In genomic region chr16:84169765-84170310, GRCh38 we compare ENCODE assay signal across 24 cellular contexts. TPM values are rescaled to one million over a fixed set of nuclear protein-coding genes. Genes with fewer than 3 reads are reported as not detected.
DNase-seq lines count a peak whose midpoint lies in the region; ATAC-seq, FAIRE-seq and TF ChIP-seq lines count a peak whose summit lies in the region.
"Had no signal": no experiment of that assay in that cellular context is flagged by ENCODE, and none has a peak within 500 bp of the region (broad histone marks: within the 10 kb centered on the region; RNA-seq: fewer than 3 reads in every experiment).

No MANE protein-coding gene starts in this region.

- peak overlapping the region; percentile 48 for H3K27ac Mint-ChIP-seq in stimulated activated naive B cell treated with anti-CD40 and anti-IgM and Interleukin-4, amounts not matched to agents 10 μg/mL and 1 μg/mL and 100 μg/mL, for 72 hours
- H3K27ac Mint-ChIP-seq in activated naive CD4-positive, alpha-beta T cell treated with anti-CD3 and anti-CD28 coated beads, Interleukin-2, amount 10 ng/mL, durations not matched to agents 7 days and 5 days = no peak overlapping the region

- H3K9me3 Mint-ChIP-seq in stimulated activated naive B cell treated with anti-CD40 and anti-IgM and Interleukin-4, amounts not matched to agents 10 μg/mL and 1 μg/mL and 100 μg/mL, for 72 hours = no peaks in the 10 kb centered on the region
- H3K9me3 Mint-ChIP-seq in activated naive CD4-positive, alpha-beta T cell treated with anti-CD3 and anti-CD28 coated beads, Interleukin-2, amount 10 ng/mL, durations not matched to agents 7 days and 5 days = no peaks in the 10 kb centered on the region
- H3K9me3 Mint-ChIP-seq: CD4-positive, alpha-beta memory T cell had no signal

- H4K20me1 ChIP-seq in K562 (replicated peaks; ENCODE audit: control insufficient read depth, insufficient read depth, low read length) = no peaks in the 10 kb centered on the region
- H4K20me1 ChIP-seq: BLaER1 had no signal

- H3K9ac ChIP-seq in K562 (ENCODE audit: insufficient read depth in 1 of 2, low read depth in 2 of 2, low read length in 2 of 2) = peak overlapping the region in 1 of 2 experiments; percentile 36; a peak in 1 of 4 replicates
- H3K9ac ChIP-seq: BLaER1, GM23248 had no signal

- H3K27me3 Mint-ChIP-seq in stimulated activated naive B cell treated with anti-CD40 and anti-IgM and Interleukin-4, amounts not matched to agents 10 μg/mL and 1 μg/mL and 100 μg/mL, for 72 hours = peaks cover 27 to 40% of the 10 kb centered on the region in 2 donors
- H3K27me3 Mint-ChIP-seq in activated naive CD4-positive, alpha-beta T cell treated with anti-CD3 and anti-CD28 coated beads, Interleukin-2, amount 10 ng/mL, durations not matched to agents 7 days and 5 days = peaks cover 32% of the 10 kb centered on the region

- TF ChIP-seq CTCF in heart left ventricle (IDR thresholded peaks at IDR 0.05) (no peak), K562 (IDR thresholded peaks at IDR 0.05 in 2 of 3, conservative IDR thresholded peaks at IDR 0.05 in 1 of 3; ENCODE audit: insufficient read depth in 2 of 3, low read depth in 1 of 3, low read length in 3 of 3) (peak in 1 of 3 experiments; percentile 15; a peak in 1 of 6 replicates)

- H3K9me3 ChIP-seq in heart left ventricle (no peaks in the 10 kb centered on the region), K562 (replicated peaks; ENCODE audit: control insufficient read depth, insufficient read depth, low read depth, low read length) (no peaks in the 10 kb centered on the region)
- H3K9me3 ChIP-seq: BLaER1 had no signal

- H3K4me3 ChIP-seq in heart left ventricle (no peak overlapping the region), K562 (no peak overlapping the region)
- H3K4me3 ChIP-seq: BLaER1, GM23248 had no signal

- no peaks in the 10 kb centered on the region for H3K9me1 ChIP-seq in K562 (ENCODE audit: control insufficient read depth, insufficient read depth, low read length)

- H3K27me3 ChIP-seq in heart left ventricle (peaks cover 0 to 5% (median 0%) of the 10 kb centered on the region in 9 donors), K562 (ENCODE audit: control insufficient read depth in 2 of 2, insufficient read depth in 2 of 2, low read length in 2 of 2) (peaks cover 31 to 55% of the 10 kb centered on the region in 2 experiments)
- H3K27me3 ChIP-seq: BLaER1 had no signal

- peak overlapping the region; percentile 34; the same call in 1 of the 2 replicates for H2AFZ ChIP-seq in K562 (ENCODE audit: low read depth, low read length)
- H2AFZ ChIP-seq: GM23248 had no signal

- TF ChIP-seq EP300 in K562 (IDR thresholded peaks at IDR 0.05; ENCODE audit: low read length) = no peak

- no peak for FAIRE-seq in K562 (lab: Jason Lieb, UNC)
- FAIRE-seq: GM12892, GM18507, H54, HTR-8/SVneo had no signal

- no peak overlapping the region; the same call in 1 of the 2 replicates for H3K4me2 ChIP-seq in K562 (ENCODE audit: insufficient read depth, low read length)
- H3K4me2 ChIP-seq: BLaER1 had no signal

- H3K4me1 ChIP-seq in heart left ventricle (peaks cover 0 to 3% (median 0%) of the 10 kb centered on the region in 12 donors), K562 (replicated peaks in 1 of 2; ENCODE audit: control insufficient read depth in 2 of 2, insufficient read depth in 2 of 2, low read length in 2 of 2) (peaks cover 2 to 12% of the 10 kb centered on the region in 2 experiments; a peak in 3 of 5 replicates)

- H3K36me3 Mint-ChIP-seq in stimulated activated naive B cell treated with anti-CD40 and anti-IgM and Interleukin-4, amounts not matched to agents 10 μg/mL and 1 μg/mL and 100 μg/mL, for 72 hours = no peaks in the 10 kb centered on the region
- no peaks in the 10 kb centered on the region for H3K36me3 Mint-ChIP-seq in activated naive CD4-positive, alpha-beta T cell treated with anti-CD3 and anti-CD28 coated beads, Interleukin-2, amount 10 ng/mL, durations not matched to agents 7 days and 5 days
- H3K36me3 Mint-ChIP-seq: CD14-positive monocyte; CD4-positive, alpha-beta memory T cell had no signal

- POLR2A ChIA-PET in K562 (lab: Yijun Ruan, JAX) = interaction anchor here (0.7 to 1.3 kb wide), 9 partner anchors 9 to 53 kb away, joined by 3 to 4 read pairs (median 3); partner anchors contain the start of genes MBTPS1 and TAF1C

- TF ChIP-seq POLR2A in heart left ventricle (IDR thresholded peaks at IDR 0.05) = no peak
- TF ChIP-seq POLR2A in K562 (conservative IDR thresholded peaks at IDR 0.05) = no peak

- H3K27ac ChIP-seq in heart left ventricle (no peak overlapping the region), K562 (ENCODE audit: extremely low read depth, low read depth, low read length) (no peak overlapping the region), caudate nucleus (ENCODE audit: low read depth, low read length) (no peak overlapping the region)
- H3K27ac ChIP-seq: 22Rv1, BLaER1, GM23248 had no signal

- no peaks in the 10 kb centered on the region for H3K4me1 Mint-ChIP-seq in stimulated activated naive B cell treated with anti-CD40 and anti-IgM and Interleukin-4, amounts not matched to agents 10 μg/mL and 1 μg/mL and 100 μg/mL, for 72 hours
- H3K4me1 Mint-ChIP-seq in activated naive CD4-positive, alpha-beta T cell treated with anti-CD3 and anti-CD28 coated beads, Interleukin-2, amount 10 ng/mL, durations not matched to agents 7 days and 5 days = no peaks in the 10 kb centered on the region
- H3K4me1 Mint-ChIP-seq: CD4-positive, alpha-beta memory T cell had no signal

- no peaks in the 10 kb centered on the region for H3K36me3 ChIP-seq in heart left ventricle
- H3K36me3 ChIP-seq in K562 (ENCODE audit: control insufficient read depth, insufficient read depth, low read length) = no peaks in the 10 kb centered on the region
- H3K36me3 ChIP-seq: BLaER1 had no signal

- no peaks in the 10 kb centered on the region for H3K79me2 ChIP-seq in K562 (ENCODE audit: control insufficient read depth, insufficient read depth, low read length)

- 76 to 86% (median 77%) methylated on average over 11 of the region's 11 CpGs for WGBS in heart left ventricle, 4 donors
- 11% methylated on average over 11 of the region's 11 CpGs for WGBS in K562 (ENCODE audit: insufficient coverage, low coverage, missing lambda C conversion rate)

- CTCF ChIA-PET in K562 (lab: Yijun Ruan, JAX; ENCODE audit: low intra/inter-chr PET ratio) = interaction anchor here (0.6 kb wide), 2 partner anchors 192 to 308 kb away, joined by 3 to 4 read pairs; no protein-coding TSS in a partner anchor
- CTCF ChIA-PET in activated naive CD4-positive, alpha-beta T cell treated with anti-CD3 and anti-CD28 coated beads, Interleukin-2, amount 10 ng/mL, durations not matched to agents 7 days and 5 days (lab: Charles Lee) = interaction anchor here (1.0 to 10.5 kb wide), 2 partner anchors 17 to 82 kb away, joined by 3 to 123 read pairs; partner anchors contain the start of gene TAF1C

- H3K4me3 Mint-ChIP-seq in stimulated activated naive B cell treated with anti-CD40 and anti-IgM and Interleukin-4, amounts not matched to agents 10 μg/mL and 1 μg/mL and 100 μg/mL, for 72 hours = no peak overlapping the region
- no peak overlapping the region for H3K4me3 Mint-ChIP-seq in activated naive CD4-positive, alpha-beta T cell treated with anti-CD3 and anti-CD28 coated beads, Interleukin-2, amount 10 ng/mL, durations not matched to agents 7 days and 5 days
- H3K4me3 Mint-ChIP-seq: CD14-positive monocyte; CD4-positive, alpha-beta memory T cell had no signal

- ATAC-seq in Right ventricle myocardium inferior = no peak
- no peak for ATAC-seq in heart left ventricle
- peak; percentile 51 for ATAC-seq in K562
- ATAC-seq in stimulated activated naive B cell treated with anti-CD40 and anti-IgM and Interleukin-4, amounts not matched to agents 10 μg/mL and 1 μg/mL and 100 μg/mL, for 72 hours (replicated peaks) = no peak
- ATAC-seq in HG02885 (IDR thresholded peaks at IDR 0.05; ENCODE audit: poor library complexity, unreplicated experiment) = no peak

- DNase-seq in Right ventricle myocardium inferior (ENCODE audit: missing footprints) = peak; percentile 13
- no peak for DNase-seq in heart left ventricle
- DNase-seq in K562 (ENCODE audit: extremely low read depth in 1 of 4, low spot score in 3 of 4) = no peak
- peak; percentile 50 for DNase-seq in islet precursor cell
- DNase-seq in stimulated activated naive B cell treated with anti-CD40 and anti-IgM and Interleukin-4, amounts not matched to agents 10 μg/mL and 1 μg/mL and 100 μg/mL, for 72 hours = no peak
- DNase-seq in activated naive CD4-positive, alpha-beta T cell treated with anti-CD3 and anti-CD28 coated beads, Interleukin-2, amount 10 ng/mL, durations not matched to agents 7 days and 5 days = no peak
- no peak for DNase-seq in caudate nucleus (lab: John Stamatoyannopoulos, UW)
- DNase-seq: CD4-positive, alpha-beta memory T cell; DMS153; DMS79; GDM1; GM23248; HCEC 1CT had no signal

- intact Hi-C loops in Right ventricle myocardium inferior (cut with DNase I) (no loop called here), heart left ventricle (cut with DNase I) (loop anchor here in 2 of 10 donors (5.0 to 10.0 kb wide), 3 partner anchors 88 to 215 kb away; partner anchors contain the start of genes NECAB2 (in 1 of the 2) and OSGIN1 (in 1 of the 2)), K562 (cut with micrococcal nuclease) (no loop called here)

- in situ Hi-C loops in K562 (cut with MboI) = loop anchor here (5.0 kb wide), 1 partner anchor 88 kb away; no protein-coding TSS in a partner anchor

- no TSS peak for BruUV-seq in K562 (replicated peaks; lab: Mats Ljungman, UMichigan)

- peak in 1 of 2 experiments; percentile 23; a peak in 1 of 4 replicates for TF ChIP-seq RAD21 in K562 (CRISPR knock-in tag; conservative IDR thresholded peaks at IDR 0.05 in 1 of 2, IDR thresholded peaks at IDR 0.05 in 1 of 2)

RNA-seq across cellular contexts. Expression of gene TAF1C, which starts 17.0 kb away (rescaled TPM):
- total RNA-seq in Right ventricle myocardium inferior (26.5 TPM), heart left ventricle (10 to 100 TPM; 16.3 to 24.3 (median 21.8) TPM), K562 (2014; rRNA removed) (26.2 and 43.0 TPM in 2 replicates), K562 (2014; rRNA removed; fragmentation: Illumina TruSeq; extraction: Trizol) (7.9 and 9.8 TPM in 2 replicates), K562 (2015; rRNA removed; fragmentation: Illumina TruSeq; extraction: Trizol) (22.3 and 23.0 TPM in 2 replicates), K562 (2021) (46.6 and 55.0 TPM in 2 replicates)
- polyA plus RNA-seq in heart left ventricle (10 to 100 TPM; 22.6 to 34.4 TPM), K562 (2011; rRNA removed) (16.7 and 31.2 TPM in 2 replicates), K562 (2014; fragmentation: Illumina TruSeq; extraction: Trizol) (21.0 and 35.4 TPM in 2 replicates), K562 (2014; fragmentation: Nextera tagmentation; extraction: Ambion mirVana) (1 to 10 TPM; 1.5 TPM), K562 (2014; rRNA removed) (64.8 and 74.8 TPM in 2 replicates)
- total RNA-seq in K562 (2011; cell fraction: chromatin; rRNA removed; ENCODE audit: low replicate concordance) = 116 and 351 TPM in 2 replicates
- 244 and 250 TPM in 2 replicates for total RNA-seq in K562 (2011; cell fraction: nucleolus; rRNA removed)
- total RNA-seq in K562 (2011; cell fraction: nucleoplasm; rRNA removed) = 152 and 153 TPM in 2 replicates
- 19.9 and 24.5 TPM in 2 replicates for polyA plus RNA-seq in K562 (2011; cell fraction: cytosol; rRNA removed)
- polyA plus RNA-seq in K562 (2011; cell fraction: nucleus; rRNA removed) = 377 and 587 TPM in 2 replicates
- 49.7 and 55.2 TPM in 2 replicates for polyA plus RNA-seq in K562 (2012)
- 15.9 and 16.8 TPM in 2 replicates for polyA minus RNA-seq in K562 (2011; rRNA and poly(A)+ RNA removed)
- 12.5 and 15.9 TPM in 2 replicates for polyA minus RNA-seq in K562 (2011; cell fraction: cytosol; rRNA and poly(A)+ RNA removed)
- 100 and 102 TPM in 2 replicates for polyA minus RNA-seq in K562 (2011; cell fraction: nucleus; rRNA and poly(A)+ RNA removed)

RNA-seq across cellular contexts. Expression of gene ADAD2, which starts 21.1 kb away (rescaled TPM):
- total RNA-seq in Right ventricle myocardium inferior = not detected
- 1 to 10 TPM in 2 of 9 donors, under 1 TPM in 4, not detected in 3; 0.21 to 1.3 (median 0.58) TPM for total RNA-seq in heart left ventricle
- polyA plus RNA-seq in heart left ventricle = 1 to 10 TPM in 1 of 2 donors, under 1 TPM in 1; 0.36 to 1.2 TPM
- not detected in 2 replicates for total RNA-seq in K562 (2011; cell fraction: chromatin; rRNA removed; ENCODE audit: low replicate concordance)
- total RNA-seq in K562 (2011; cell fraction: nucleolus; rRNA removed) = not detected in 2 replicates
- not detected in 2 replicates for total RNA-seq in K562 (2011; cell fraction: nucleoplasm; rRNA removed)
- total RNA-seq in K562 (2014; rRNA removed) = not detected in 2 replicates
- not detected in 2 replicates for total RNA-seq in K562 (2014; rRNA removed; fragmentation: Illumina TruSeq; extraction: Trizol)
- total RNA-seq in K562 (2015; rRNA removed; fragmentation: Illumina TruSeq; extraction: Trizol) = not detected in 2 replicates
- not detected in 2 replicates for total RNA-seq in K562 (2021)
- not detected in 2 replicates for polyA plus RNA-seq in K562 (2011; rRNA removed)
- not detected in 2 replicates for polyA plus RNA-seq in K562 (2011; cell fraction: cytosol; rRNA removed)
- polyA plus RNA-seq in K562 (2011; cell fraction: nucleus; rRNA removed) = not detected in 2 replicates
- polyA plus RNA-seq in K562 (2012) = not detected in 2 replicates
- polyA plus RNA-seq in K562 (2014; fragmentation: Illumina TruSeq; extraction: Trizol) = not detected in 2 replicates
- not detected for polyA plus RNA-seq in K562 (2014; fragmentation: Nextera tagmentation; extraction: Ambion mirVana)
- polyA plus RNA-seq in K562 (2014; rRNA removed) = 0.07 TPM in 1 of 2 replicates, not detected in the other
- polyA minus RNA-seq in K562 (2011; rRNA and poly(A)+ RNA removed) = not detected in 2 replicates
- polyA minus RNA-seq in K562 (2011; cell fraction: cytosol; rRNA and poly(A)+ RNA removed) = not detected in 2 replicates
- not detected in 2 replicates for polyA minus RNA-seq in K562 (2011; cell fraction: nucleus; rRNA and poly(A)+ RNA removed)
- total RNA-seq: A673; CD4-positive, alpha-beta memory T cell; Daoy; GM23248 had no signal
- polyA plus RNA-seq: AG04450; CD14-positive monocyte; CD4-positive, alpha-beta memory T cell; GM23248 had no signal

RNA-seq across cellular contexts. Expression of gene DNAAF1, which starts 24.7 kb away (rescaled TPM):
- not detected for total RNA-seq in Right ventricle myocardium inferior
- total RNA-seq in heart left ventricle = under 1 TPM in 3 of 9 donors, not detected in 6; 0.20 to 0.32 (median 0.25) TPM
- polyA plus RNA-seq in heart left ventricle = under 1 TPM; 0.15 to 0.38 TPM
- total RNA-seq in K562 (2011; cell fraction: chromatin; rRNA removed; ENCODE audit: low replicate concordance) = not detected in 2 replicates
- total RNA-seq in K562 (2011; cell fraction: nucleolus; rRNA removed) = not detected in 2 replicates
- total RNA-seq in K562 (2011; cell fraction: nucleoplasm; rRNA removed) = not detected in 2 replicates
- not detected in 2 replicates for total RNA-seq in K562 (2014; rRNA removed)
- total RNA-seq in K562 (2014; rRNA removed; fragmentation: Illumina TruSeq; extraction: Trizol) = not detected in 2 replicates
- not detected in 2 replicates for total RNA-seq in K562 (2015; rRNA removed; fragmentation: Illumina TruSeq; extraction: Trizol)
- total RNA-seq in K562 (2021) = not detected in 2 replicates
- polyA plus RNA-seq in K562 (2011; rRNA removed) = not detected in 2 replicates
- polyA plus RNA-seq in K562 (2011; cell fraction: cytosol; rRNA removed) = 0.03 TPM in 1 of 2 replicates, not detected in the other
- 0.04 and 0.20 TPM in 2 replicates for polyA plus RNA-seq in K562 (2011; cell fraction: nucleus; rRNA removed)
- polyA plus RNA-seq in K562 (2012) = 0.14 and 0.18 TPM in 2 replicates
- not detected in 2 replicates for polyA plus RNA-seq in K562 (2014; fragmentation: Illumina TruSeq; extraction: Trizol)
- not detected for polyA plus RNA-seq in K562 (2014; fragmentation: Nextera tagmentation; extraction: Ambion mirVana)
- 0.01 and 0.23 TPM in 2 replicates for polyA plus RNA-seq in K562 (2014; rRNA removed)
- polyA minus RNA-seq in K562 (2011; rRNA and poly(A)+ RNA removed) = not detected in 2 replicates
- polyA minus RNA-seq in K562 (2011; cell fraction: cytosol; rRNA and poly(A)+ RNA removed) = not detected in 2 replicates
- not detected in 2 replicates for polyA minus RNA-seq in K562 (2011; cell fraction: nucleus; rRNA and poly(A)+ RNA removed)
- total RNA-seq: A673, Daoy, GM23248 had no signal
- polyA plus RNA-seq: AG04450, GM23248 had no signal

RNA-seq across cellular contexts. Expression of gene HSDL1, which starts 24.9 kb away (rescaled TPM):
- total RNA-seq in Right ventricle myocardium inferior = 24.1 TPM
- total RNA-seq in heart left ventricle = 10 to 100 TPM; 15.8 to 46.8 (median 23.4) TPM
- polyA plus RNA-seq in heart left ventricle = 10 to 100 TPM; 12.8 to 16.1 TPM
- 41.6 and 67.8 TPM in 2 replicates for total RNA-seq in K562 (2011; cell fraction: chromatin; rRNA removed; ENCODE audit: low replicate concordance)
- 17.2 and 22.9 TPM in 2 replicates for total RNA-seq in K562 (2011; cell fraction: nucleolus; rRNA removed)
- total RNA-seq in K562 (2011; cell fraction: nucleoplasm; rRNA removed) = 32.9 and 33.4 TPM in 2 replicates
- 19.7 and 20.5 TPM in 2 replicates for total RNA-seq in K562 (2014; rRNA removed)
- 31.5 and 36.4 TPM in 2 replicates for total RNA-seq in K562 (2014; rRNA removed; fragmentation: Illumina TruSeq; extraction: Trizol)
- 38.6 and 39.9 TPM in 2 replicates for total RNA-seq in K562 (2015; rRNA removed; fragmentation: Illumina TruSeq; extraction: Trizol)
- total RNA-seq in K562 (2021) = 26.4 and 27.7 TPM in 2 replicates
- polyA plus RNA-seq in K562 (2011; rRNA removed) = 41.2 and 45.7 TPM in 2 replicates
- 14.2 and 29.2 TPM in 2 replicates for polyA plus RNA-seq in K562 (2011; cell fraction: cytosol; rRNA removed)
- polyA plus RNA-seq in K562 (2011; cell fraction: nucleus; rRNA removed) = 21.6 and 41.6 TPM in 2 replicates
- 30.0 and 50.6 TPM in 2 replicates for polyA plus RNA-seq in K562 (2012)
- polyA plus RNA-seq in K562 (2014; fragmentation: Illumina TruSeq; extraction: Trizol) = 24.1 and 26.9 TPM in 2 replicates
- 10 to 100 TPM; 14.8 to 16.3 TPM for polyA plus RNA-seq in K562 (2014; fragmentation: Nextera tagmentation; extraction: Ambion mirVana)
- 25.8 and 31.0 TPM in 2 replicates for polyA plus RNA-seq in K562 (2014; rRNA removed)
- polyA minus RNA-seq in K562 (2011; rRNA and poly(A)+ RNA removed) = 44.1 and 45.6 TPM in 2 replicates
- 13.4 and 18.9 TPM in 2 replicates for polyA minus RNA-seq in K562 (2011; cell fraction: cytosol; rRNA and poly(A)+ RNA removed)
- polyA minus RNA-seq in K562 (2011; cell fraction: nucleus; rRNA and poly(A)+ RNA removed) = 8.1 and 13.8 TPM in 2 replicates

RNA-seq across cellular contexts. Expression of gene MBTPS1, which starts 53.1 kb away (rescaled TPM):
- total RNA-seq in Right ventricle myocardium inferior (70.2 TPM), heart left ventricle (10 to 100 TPM; 57.3 to 91.4 (median 68.6) TPM), K562 (2014; rRNA removed) (43.8 and 50.9 TPM in 2 replicates), K562 (2014; rRNA removed; fragmentation: Illumina TruSeq; extraction: Trizol) (31.7 and 32.0 TPM in 2 replicates), K562 (2015; rRNA removed; fragmentation: Illumina TruSeq; extraction: Trizol) (35.7 and 40.3 TPM in 2 replicates), K562 (2021) (46.6 and 53.9 TPM in 2 replicates)
- polyA plus RNA-seq in heart left ventricle (10 to 100 TPM; 37.2 to 54.2 TPM), K562 (2011; rRNA removed) (47.5 and 57.6 TPM in 2 replicates), K562 (2014; fragmentation: Illumina TruSeq; extraction: Trizol) (47.5 and 50.6 TPM in 2 replicates), K562 (2014; fragmentation: Nextera tagmentation; extraction: Ambion mirVana) (1 to 10 TPM; 2.8 to 4.3 TPM), K562 (2014; rRNA removed) (47.3 and 52.6 TPM in 2 replicates)
- 203 and 232 TPM in 2 replicates for total RNA-seq in K562 (2011; cell fraction: chromatin; rRNA removed; ENCODE audit: low replicate concordance)
- 178 and 187 TPM in 2 replicates for total RNA-seq in K562 (2011; cell fraction: nucleolus; rRNA removed)
- 182 and 207 TPM in 2 replicates for total RNA-seq in K562 (2011; cell fraction: nucleoplasm; rRNA removed)
- 34.2 and 40.0 TPM in 2 replicates for polyA plus RNA-seq in K562 (2011; cell fraction: cytosol; rRNA removed)
- 123 and 127 TPM in 2 replicates for polyA plus RNA-seq in K562 (2011; cell fraction: nucleus; rRNA removed)
- 53.2 and 68.8 TPM in 2 replicates for polyA plus RNA-seq in K562 (2012)
- polyA minus RNA-seq in K562 (2011; rRNA and poly(A)+ RNA removed) = 74.1 and 90.4 TPM in 2 replicates
- 38.7 and 55.3 TPM in 2 replicates for polyA minus RNA-seq in K562 (2011; cell fraction: cytosol; rRNA and poly(A)+ RNA removed)
- 101 and 126 TPM in 2 replicates for polyA minus RNA-seq in K562 (2011; cell fraction: nucleus; rRNA and poly(A)+ RNA removed)

Comparison
In these comparisons a context has a peak if more than half of its experiments do, and no peak if none do; other contexts are left out.
1. DNase-seq: peak in Right ventricle myocardium inferior (single experiment) and islet precursor cell (single experiment); none in heart left ventricle (0 of 5), K562 (0 of 4), stimulated activated naive B cell treated with anti-CD40 and anti-IgM and Interleukin-4, amounts not matched to agents 10 μg/mL and 1 μg/mL and 100 μg/mL, for 72 hours (single experiment), activated naive CD4-positive, alpha-beta T cell treated with anti-CD3 and anti-CD28 coated beads, Interleukin-2, amount 10 ng/mL, durations not matched to agents 7 days and 5 days (single experiment) and caudate nucleus (0 of 61).